2 cellular contexts compared by ENCODE assay signal in genomic region chr6:18410412-18410811, GRCh38.
A peak's percentile ranks its signal among the peaks of the same experiment; 100 is the strongest.
TF ChIP-seq lines count a peak whose summit lies in the region.

No MANE protein-coding gene starts in this region.

TF ChIP-seq in HEK293, 187 proteins besides CTCF, POLR2A, EP300 and RAD21 (continued from another document and continues in another):
- no peak for TF ChIP-seq TSHZ1 (tag by site-specific recombination; IDR thresholded peaks at IDR 0.05; ENCODE audit: borderline replicate concordance)
- TF ChIP-seq ZBTB11 (tag by site-specific recombination; conservative IDR thresholded peaks at IDR 0.05; ENCODE audit: low read depth): no peak
- TF ChIP-seq ZNF600 (tag by site-specific recombination; IDR thresholded peaks at IDR 0.05): 0 out of 2 replicates have a peak, but pooled peaks have one; percentile 13
- TF ChIP-seq PRDM10 (tag by site-specific recombination; IDR thresholded peaks at IDR 0.05): no peak
- no peak for TF ChIP-seq ZNF449 (tag by site-specific recombination; IDR thresholded peaks at IDR 0.05)
- no peak for TF ChIP-seq ZSCAN4 (tag by site-specific recombination; IDR thresholded peaks at IDR 0.05)
- no peak for TF ChIP-seq ZNF133 (tag by site-specific recombination; IDR thresholded peaks at IDR 0.05)
- TF ChIP-seq ZFHX2 (tag by site-specific recombination; conservative IDR thresholded peaks at IDR 0.05): 0 out of 2 replicates have a peak, but pooled peaks have one; percentile 13
- TF ChIP-seq ZNF416 (tag by site-specific recombination; IDR thresholded peaks at IDR 0.05): no peak

TF ChIP-seq in WTC11, 78 proteins besides CTCF, POLR2A, EP300 and RAD21 (continued from another document):
- TF ChIP-seq ARID4B (CRISPR knock-in tag; IDR thresholded peaks at IDR 0.05; ENCODE audit: borderline replicate concordance) (no peak), OVOL2 (CRISPR knock-in tag; IDR thresholded peaks at IDR 0.05; ENCODE audit: borderline replicate concordance) (no peak), ZNF512 (CRISPR knock-in tag; IDR thresholded peaks at IDR 0.05; ENCODE audit: borderline replicate concordance) (no peak)
